Comparison of ENCODE assay signal across 34 cellular contexts in the genomic region with DNA sequence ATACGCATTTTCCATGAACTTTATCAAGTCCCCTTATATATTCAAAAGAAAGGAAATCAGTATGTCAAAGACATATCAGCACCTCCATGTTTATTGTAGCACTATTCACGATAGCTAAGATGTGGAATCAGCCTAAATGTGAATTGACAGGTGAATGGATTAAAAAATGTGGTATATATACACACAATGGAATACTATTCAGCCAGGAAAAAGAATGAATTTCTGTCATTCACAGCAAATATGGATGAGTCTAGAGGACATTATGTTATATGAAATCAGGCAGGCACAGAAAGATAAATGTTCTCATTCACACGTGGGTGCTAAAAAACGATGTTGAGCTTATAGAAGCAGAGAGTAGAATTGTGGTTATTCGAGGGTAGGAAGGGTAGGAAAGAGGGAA.
"Had no signal": no experiment of that assay in that cellular context is flagged by ENCODE, and none has a peak within 500 bp of the region (broad histone marks: within the 10 kb centered on the region; RNA-seq: fewer than 3 reads in every experiment).

No MANE protein-coding gene starts in this region.

- H3K9me3 ChIP-seq: body of pancreas, breast epithelium had no signal

- H3K36me3 ChIP-seq: brain microvascular endothelial cell, breast epithelium had no signal

- H3K27me3 Mint-ChIP-seq: activated B cell treated with CpG ODN at 0.5 μM for 24 hours; activated CD4-positive, alpha-beta memory T cell treated with anti-CD3 and anti-CD28 coated beads for 36 hours; activated CD4-positive, alpha-beta T cell treated with anti-CD3 and anti-CD28 coated beads, Interleukin-2, amount 10 ng/mL, durations not matched to agents 24 days and 14 days; activated CD8-positive, alpha-beta T cell treated with anti-CD3 and anti-CD28 coated beads for 36 hours; activated naive CD4-positive, alpha-beta T cell treated with anti-CD3 and anti-CD28 coated beads, Interleukin-2, amount 10 ng/mL, durations not matched to agents 7 days and 5 days; activated naive CD4-positive, alpha-beta T cell treated with anti-CD3 and anti-CD28 coated beads, Interleukin-2, amount 50 U/mL, for 24 hours; activated naive CD8-positive, alpha-beta T cell; activated naive CD8-positive, alpha-beta T cell treated with anti-CD3 and anti-CD28 coated beads, Interleukin-2, amount 10 ng/mL, durations not matched to agents 7 days and 5 days; activated naive CD8-positive, alpha-beta T cell treated with anti-CD3 and anti-CD28 coated beads, Interleukin-2, amount 50 U/mL, for 24 hours; activated T-cell treated with anti-CD3 and anti-CD28 coated beads, Interleukin-2, amount 50 U/mL, for 24 hours had no signal

- H3K4me1 ChIP-seq: breast epithelium had no signal

- H3K27ac ChIP-seq: body of pancreas, brain microvascular endothelial cell, breast epithelium, VCaP had no signal

- ATAC-seq: activated CD8-positive, alpha-beta T cell treated with anti-CD3 and anti-CD28 coated beads for 36 hours; activated naive CD8-positive, alpha-beta T cell treated with anti-CD3 and anti-CD28 coated beads, Interleukin-2, amount 50 U/mL, for 24 hours; body of pancreas had no signal

- FAIRE-seq: astrocyte, TTC549 had no signal

- H3K9me3 Mint-ChIP-seq: activated B cell treated with CpG ODN at 0.5 μM for 24 hours; activated CD4-positive, alpha-beta memory T cell treated with anti-CD3 and anti-CD28 coated beads for 36 hours; activated CD4-positive, alpha-beta T cell treated with anti-CD3 and anti-CD28 coated beads, Interleukin-2, amount 10 ng/mL, durations not matched to agents 24 days and 14 days; activated naive CD4-positive, alpha-beta T cell treated with anti-CD3 and anti-CD28 coated beads, Interleukin-2, amount 10 ng/mL, durations not matched to agents 7 days and 5 days; activated naive CD4-positive, alpha-beta T cell treated with anti-CD3 and anti-CD28 coated beads, Interleukin-2, amount 50 U/mL, for 24 hours; activated naive CD8-positive, alpha-beta T cell treated with anti-CD3 and anti-CD28 coated beads, Interleukin-2, amount 10 ng/mL, durations not matched to agents 7 days and 5 days; activated naive CD8-positive, alpha-beta T cell treated with anti-CD3 and anti-CD28 coated beads, Interleukin-2, amount 50 U/mL, for 24 hours; activated T-cell treated with anti-CD3 and anti-CD28 coated beads, Interleukin-2, amount 50 U/mL, for 24 hours; activated T-helper 2 cell treated with anti-CD3 and anti-CD28 coated beads, Interferon-gamma antibody, Interleukin-2, Interleukin-4, amounts not matched to agents 10 μg/mL and 5 μg/mL and 100 μg/mL, durations not matched to agents 14 hours and 24 hours and 36 hours; T-helper 1 cell treated with Interleukin-12 subunit alpha and Interleukin-12 subunit beta and Interleukin-4 antibody, amounts not matched to agents 30 μg/mL and 1 μg/mL, for 36 hours; T-helper 2 cell treated with Interferon-gamma antibody and Interleukin-4, amounts not matched to agents 5 μg/mL and 100 μg/mL, for 36 hours had no signal

- DNase-seq: activated B cell treated with CpG ODN at 0.5 μM for 24 hours; activated CD4-positive, alpha-beta memory T cell treated with anti-CD3 and anti-CD28 coated beads for 36 hours; activated CD4-positive, alpha-beta T cell treated with anti-CD3 and anti-CD28 coated beads for 4 hours; activated CD4-positive, alpha-beta T cell treated with anti-CD3 and anti-CD28 coated beads, Interleukin-2, amount 10 ng/mL, durations not matched to agents 24 days and 14 days; activated CD4-positive, alpha-beta T cell treated with anti-CD3 and anti-CD28 coated beads, Interleukin-2, amount 50 U/mL, for 1 hour; activated CD4-positive, alpha-beta T cell treated with anti-CD3 and anti-CD28 coated beads, Interleukin-2, amount 50 U/mL, for 4 hours; activated CD4-positive, CD25-positive, alpha-beta regulatory T cell treated with anti-CD3 and anti-CD28 coated beads, Interleukin-2, amount 50 U/mL, for 72 hours; activated CD8-positive, alpha-beta memory T cell treated with anti-CD3 and anti-CD28 coated beads, Interleukin-2, amount 50 U/mL, for 48 hours; activated CD8-positive, alpha-beta T cell treated with anti-CD3 and anti-CD28 coated beads for 36 hours; activated effector memory CD4-positive, alpha-beta T cell treated with Interleukin-2 at 50 U/mL for 16 hours; activated gamma-delta T cell; activated naive CD4-positive, alpha-beta T cell treated with anti-CD3 and anti-CD28 coated beads, Interleukin-2, amount 10 ng/mL, durations not matched to agents 7 days and 5 days; activated naive CD4-positive, alpha-beta T cell treated with Interleukin-2 at 50 U/mL for 16 hours; activated naive CD8-positive, alpha-beta T cell treated with anti-CD3 and anti-CD28 coated beads, Interleukin-2, amount 10 ng/mL, durations not matched to agents 7 days and 5 days; activated naive CD8-positive, alpha-beta T cell treated with anti-CD3 and anti-CD28 coated beads, Interleukin-2, amount 50 U/mL, for 24 hours; activated T-cell treated with anti-CD3 and anti-CD28 coated beads, Interleukin-2, amount 50 U/mL, for 24 hours; activated T-cell treated with anti-CD3 and anti-CD28 coated beads, Interleukin-2, amount 50 U/mL, for 48 hours; amygdala; anterior cingulate cortex; body of pancreas; brain microvascular endothelial cell; central memory CD4-positive, alpha-beta T cell; T-helper 1 cell; T-helper 2 cell; T-helper 9 cell had no signal

- H3K27ac Mint-ChIP-seq: activated B cell treated with CpG ODN at 0.5 μM for 24 hours; activated CD4-positive, alpha-beta memory T cell treated with anti-CD3 and anti-CD28 coated beads for 36 hours; activated CD4-positive, alpha-beta T cell treated with anti-CD3 and anti-CD28 coated beads, Interleukin-2, amount 10 ng/mL, durations not matched to agents 24 days and 14 days; activated CD8-positive, alpha-beta T cell treated with anti-CD3 and anti-CD28 coated beads for 36 hours; activated naive CD4-positive, alpha-beta T cell treated with anti-CD3 and anti-CD28 coated beads, Interleukin-2, amount 10 ng/mL, durations not matched to agents 7 days and 5 days; activated naive CD4-positive, alpha-beta T cell treated with anti-CD3 and anti-CD28 coated beads, Interleukin-2, amount 50 U/mL, for 24 hours; activated naive CD8-positive, alpha-beta T cell; activated naive CD8-positive, alpha-beta T cell treated with anti-CD3 and anti-CD28 coated beads, Interleukin-2, amount 10 ng/mL, durations not matched to agents 7 days and 5 days; activated naive CD8-positive, alpha-beta T cell treated with anti-CD3 and anti-CD28 coated beads, Interleukin-2, amount 50 U/mL, for 24 hours; activated T-cell treated with anti-CD3 and anti-CD28 coated beads, Interleukin-2, amount 50 U/mL, for 24 hours; activated T-helper 2 cell treated with anti-CD3 and anti-CD28 coated beads, Interferon-gamma antibody, Interleukin-2, Interleukin-4, amounts not matched to agents 10 μg/mL and 5 μg/mL and 100 μg/mL, durations not matched to agents 14 hours and 24 hours and 36 hours; T-helper 1 cell treated with Interleukin-12 subunit alpha and Interleukin-12 subunit beta and Interleukin-4 antibody, amounts not matched to agents 30 μg/mL and 1 μg/mL, for 36 hours; T-helper 2 cell treated with Interferon-gamma antibody and Interleukin-4, amounts not matched to agents 5 μg/mL and 100 μg/mL, for 36 hours had no signal

- H3K27me3 ChIP-seq: body of pancreas, brain microvascular endothelial cell, breast epithelium had no signal

- H3K4me3 ChIP-seq: body of pancreas, breast epithelium had no signal

- H3K4me3 Mint-ChIP-seq: activated B cell treated with CpG ODN at 0.5 μM for 24 hours; activated CD4-positive, alpha-beta memory T cell treated with anti-CD3 and anti-CD28 coated beads for 36 hours; activated CD4-positive, alpha-beta T cell treated with anti-CD3 and anti-CD28 coated beads, Interleukin-2, amount 10 ng/mL, durations not matched to agents 24 days and 14 days; activated CD8-positive, alpha-beta T cell treated with anti-CD3 and anti-CD28 coated beads for 36 hours; activated naive CD4-positive, alpha-beta T cell treated with anti-CD3 and anti-CD28 coated beads, Interleukin-2, amount 10 ng/mL, durations not matched to agents 7 days and 5 days; activated naive CD4-positive, alpha-beta T cell treated with anti-CD3 and anti-CD28 coated beads, Interleukin-2, amount 50 U/mL, for 24 hours; activated naive CD8-positive, alpha-beta T cell; activated naive CD8-positive, alpha-beta T cell treated with anti-CD3 and anti-CD28 coated beads, Interleukin-2, amount 10 ng/mL, durations not matched to agents 7 days and 5 days; activated naive CD8-positive, alpha-beta T cell treated with anti-CD3 and anti-CD28 coated beads, Interleukin-2, amount 50 U/mL, for 24 hours; activated T-cell treated with anti-CD3 and anti-CD28 coated beads, Interleukin-2, amount 50 U/mL, for 24 hours; T-helper 1 cell treated with Interleukin-12 subunit alpha and Interleukin-12 subunit beta and Interleukin-4 antibody, amounts not matched to agents 30 μg/mL and 1 μg/mL, for 36 hours; T-helper 2 cell treated with Interferon-gamma antibody and Interleukin-4, amounts not matched to agents 5 μg/mL and 100 μg/mL, for 36 hours had no signal
